In the genomic region with DNA sequence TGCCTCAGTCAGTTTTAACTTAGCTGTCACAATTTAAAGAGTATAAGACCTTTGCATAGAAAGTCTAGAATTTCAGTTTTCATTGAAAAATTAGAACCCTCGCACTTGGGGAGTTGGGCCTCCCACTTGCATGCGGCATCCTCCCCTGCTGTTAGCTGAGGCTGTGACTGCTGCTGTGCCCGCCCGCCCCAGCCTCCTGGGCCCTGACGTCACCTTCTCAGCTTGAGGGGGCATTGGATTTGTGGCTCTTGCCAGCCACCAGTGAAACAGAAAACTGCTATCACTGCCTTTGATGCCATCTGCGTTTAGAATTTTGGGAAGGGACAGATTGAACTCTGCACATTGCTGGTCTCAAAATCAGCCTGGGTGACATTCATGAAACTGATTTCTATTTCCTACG, we compare ENCODE assay signal across 30 cellular contexts.
"Had no signal": no experiment of that assay in that cellular context is flagged by ENCODE, and none has a peak within 500 bp of the region (broad histone marks: within the 10 kb centered on the region; RNA-seq: fewer than 3 reads in every experiment).

No MANE protein-coding gene starts in this region.

- H3K4me1 Mint-ChIP-seq: activated B cell treated with CpG ODN at 0.5 μM for 24 hours; activated CD4-positive, alpha-beta T cell treated with anti-CD3 and anti-CD28 coated beads for 36 hours; activated CD8-positive, alpha-beta memory T cell treated with anti-CD3 and anti-CD28 coated beads, Interleukin-2, amount 10 ng/mL, durations not matched to agents 7 days and 5 days; natural killer cell; stimulated activated naive B cell treated with anti-CD40 and anti-IgM and Interleukin-4, amounts not matched to agents 10 μg/mL and 1 μg/mL and 100 μg/mL, for 72 hours had no signal

- H3K9ac ChIP-seq: neural progenitor cell had no signal

- H3K27me3 Mint-ChIP-seq: activated B cell treated with CpG ODN at 0.5 μM for 24 hours; activated CD8-positive, alpha-beta memory T cell treated with anti-CD3 and anti-CD28 coated beads, Interleukin-2, amount 10 ng/mL, durations not matched to agents 7 days and 5 days had no signal

- H3K27ac ChIP-seq: cardiac muscle cell, gastroesophageal sphincter, lower lobe of right lung, neural progenitor cell, sigmoid colon, stomach, thyroid gland, upper lobe of left lung, vagina had no signal

- H3K9me3 ChIP-seq: lower lobe of right lung, thyroid gland, vagina had no signal

- H3K36me3 Mint-ChIP-seq: activated CD8-positive, alpha-beta memory T cell treated with anti-CD3 and anti-CD28 coated beads, Interleukin-2, amount 10 ng/mL, durations not matched to agents 7 days and 5 days; neural progenitor cell; stimulated activated naive B cell treated with anti-CD40 and anti-IgM and Interleukin-4, amounts not matched to agents 10 μg/mL and 1 μg/mL and 100 μg/mL, for 72 hours had no signal

- H3K4me3 ChIP-seq: cardiac muscle cell, gastroesophageal sphincter, lower lobe of right lung, neural progenitor cell, sigmoid colon, stomach, thyroid gland, upper lobe of left lung, vagina had no signal

- H3K27ac Mint-ChIP-seq: activated B cell treated with CpG ODN at 0.5 μM for 24 hours; activated CD4-positive, alpha-beta T cell treated with anti-CD3 and anti-CD28 coated beads for 36 hours; activated CD8-positive, alpha-beta memory T cell treated with anti-CD3 and anti-CD28 coated beads, Interleukin-2, amount 10 ng/mL, durations not matched to agents 7 days and 5 days; activated CD8-positive, alpha-beta T cell treated with anti-CD3 and anti-CD28 coated beads, Interleukin-2, amount 10 ng/mL, durations not matched to agents 7 days and 5 days; activated naive CD4-positive, alpha-beta T cell treated with anti-CD3 and anti-CD28 coated beads, Interleukin-2, amount 50 U/mL, for 72 hours; effector memory CD8-positive, alpha-beta T cell; natural killer cell; neural progenitor cell; stimulated activated naive B cell treated with anti-CD40 and anti-IgM and Interleukin-4, amounts not matched to agents 10 μg/mL and 1 μg/mL and 100 μg/mL, for 72 hours; T-helper 2 cell treated with Interferon-gamma antibody and Interleukin-4, amounts not matched to agents 5 μg/mL and 100 μg/mL, for 36 hours had no signal

- H3K4me2 ChIP-seq: neural progenitor cell had no signal

- ATAC-seq: activated CD4-positive, alpha-beta T cell treated with anti-CD3 and anti-CD28 coated beads for 36 hours; activated CD8-positive, alpha-beta memory T cell treated with anti-CD3 and anti-CD28 coated beads, Interleukin-2, amount 10 ng/mL, durations not matched to agents 7 days and 5 days; activated CD8-positive, alpha-beta T cell treated with anti-CD3 and anti-CD28 coated beads, Interleukin-2, amount 10 ng/mL, durations not matched to agents 7 days and 5 days; activated naive CD4-positive, alpha-beta T cell treated with anti-CD3 and anti-CD28 coated beads, Interleukin-2, amount 50 U/mL, for 72 hours; effector memory CD8-positive, alpha-beta T cell; gastroesophageal sphincter; left colon; lower lobe of right lung; natural killer cell; stimulated activated naive B cell treated with anti-CD40 and anti-IgM and Interleukin-4, amounts not matched to agents 10 μg/mL and 1 μg/mL and 100 μg/mL, for 72 hours had no signal

- FAIRE-seq: endothelial cell of umbilical vein, keratinocyte, small intestine had no signal

- H2AFZ ChIP-seq: neural progenitor cell had no signal

- H3K9me3 Mint-ChIP-seq: effector memory CD8-positive, alpha-beta T cell; natural killer cell had no signal

- H3K27me3 ChIP-seq: cardiac muscle cell, gastroesophageal sphincter, neural progenitor cell, sigmoid colon, thyroid gland, upper lobe of left lung, vagina had no signal

- H3K4me3 Mint-ChIP-seq: activated B cell treated with CpG ODN at 0.5 μM for 24 hours; activated CD4-positive, alpha-beta T cell treated with anti-CD3 and anti-CD28 coated beads for 36 hours; activated CD8-positive, alpha-beta memory T cell treated with anti-CD3 and anti-CD28 coated beads, Interleukin-2, amount 10 ng/mL, durations not matched to agents 7 days and 5 days; activated CD8-positive, alpha-beta T cell treated with anti-CD3 and anti-CD28 coated beads, Interleukin-2, amount 10 ng/mL, durations not matched to agents 7 days and 5 days; effector memory CD8-positive, alpha-beta T cell; natural killer cell; neural progenitor cell; stimulated activated naive B cell treated with anti-CD40 and anti-IgM and Interleukin-4, amounts not matched to agents 10 μg/mL and 1 μg/mL and 100 μg/mL, for 72 hours; T-helper 2 cell treated with Interferon-gamma antibody and Interleukin-4, amounts not matched to agents 5 μg/mL and 100 μg/mL, for 36 hours had no signal

- H3K4me1 ChIP-seq: gastroesophageal sphincter, lower lobe of right lung, sigmoid colon, stomach, thyroid gland, upper lobe of left lung, vagina had no signal

- H3K36me3 ChIP-seq: cardiac muscle cell, gastroesophageal sphincter, lower lobe of right lung, neural progenitor cell, sigmoid colon, stomach, thyroid gland, upper lobe of left lung, vagina had no signal

- DNase-seq: activated B cell treated with CpG ODN at 0.5 μM for 24 hours; activated CD4-positive, alpha-beta T cell treated with anti-CD3 and anti-CD28 coated beads for 36 hours; activated CD8-positive, alpha-beta memory T cell treated with anti-CD3 and anti-CD28 coated beads, Interleukin-2, amount 10 ng/mL, durations not matched to agents 7 days and 5 days; activated CD8-positive, alpha-beta T cell treated with anti-CD3 and anti-CD28 coated beads, Interleukin-2, amount 10 ng/mL, durations not matched to agents 7 days and 5 days; activated naive CD4-positive, alpha-beta T cell; activated T-cell treated with anti-CD3 and anti-CD28 coated beads, Interleukin-2, amount 50 U/mL, for 48 hours; cortex of kidney; effector memory CD8-positive, alpha-beta T cell; hippocampal formation; left colon; mesenchymal stem cell; natural killer cell; occipital lobe; small intestine; stimulated activated CD4-positive, alpha-beta T cell treated with anti-CD3 and anti-CD28 coated beads, Interleukin-2, amount 100 ng/mL, for 24 hours; stimulated activated naive B cell treated with anti-CD40 and anti-IgM and Interleukin-4, amounts not matched to agents 10 μg/mL and 1 μg/mL and 100 μg/mL, for 72 hours; stomach; T-helper 1 cell; thyroid gland had no signal
